Comparison of ENCODE assay signal across 7 cellular contexts in genomic region chrX:119468930-119469635, GRCh38. TPM values are rescaled to one million over a fixed set of nuclear protein-coding genes. Genes with fewer than 3 reads are reported as not detected.
A peak's percentile ranks its signal among the peaks of the same experiment; 100 is the strongest.
DNase-seq lines count a peak whose midpoint lies in the region; ATAC-seq, FAIRE-seq and TF ChIP-seq lines count a peak whose summit lies in the region.

No MANE protein-coding gene starts in this region.

- DNase-seq in GM18507 (ENCODE audit: extremely low spot score, insufficient read length, low read depth) (peak; percentile 46), NCI-H2029 treated with DMSO at 0.1 percent for 48 hours (lab: John Stamatoyannopoulos, UW) (peak; percentile 58), UCSD-AML1 (lab: John Stamatoyannopoulos, UW; ENCODE audit: unreplicated experiment) (peak; percentile 87)

- FAIRE-seq in GM18507 (lab: Jason Lieb, UNC) = peak; percentile 89

- peaks cover 24% of the 10 kb centered on the region for H3K36me3 ChIP-seq in iPS-20b (ENCODE audit: insufficient read depth, low read depth, low read length)

- H3K4me3 Mint-ChIP-seq in brain = peak overlapping the region; percentile 86 to 92 (median 87)

- H3K27ac ChIP-seq in iPS-20b (ENCODE audit: low read length) (peak overlapping the region; percentile 65), skin epidermis (peak overlapping the region; percentile 77 to 97 (median 91))

- H3K36me3 Mint-ChIP-seq in brain = peaks cover 20% of the 10 kb centered on the region

- H3K27me3 Mint-ChIP-seq in brain = no peaks in the 10 kb centered on the region

- no peaks in the 10 kb centered on the region for H3K9me3 ChIP-seq in iPS-20b (ENCODE audit: insufficient read depth, low read depth, low read length)

- peaks cover 6% of the 10 kb centered on the region; the same call in 1 of the 2 replicates for H3K4me1 ChIP-seq in iPS-20b (ENCODE audit: insufficient read depth, low read length)

- H3K9ac ChIP-seq in iPS-20b (ENCODE audit: low read depth, low read length) = peak overlapping the region; percentile 90; the same call in 1 of the 2 replicates

- H3K27ac Mint-ChIP-seq in brain = peak overlapping the region; percentile 57 to 93 (median 87)

- ATAC-seq in HG02943 (IDR thresholded peaks at IDR 0.05; ENCODE audit: low read depth, unreplicated experiment) = peak; percentile 56

- H3K9me3 Mint-ChIP-seq in brain = peaks cover 0 to 9% (median 0%) of the 10 kb centered on the region in 5 experiments

- no peaks in the 10 kb centered on the region for H3K27me3 ChIP-seq in iPS-20b (ENCODE audit: insufficient read depth, low read length)

- peak overlapping the region; percentile 86 for H3K4me3 ChIP-seq in iPS-20b (ENCODE audit: low read length)
- peak overlapping the region; percentile 71 to 87 (median 76) for H3K4me3 ChIP-seq in skin epidermis

- TF ChIP-seq CTCF in brain (conservative IDR thresholded peaks at IDR 0.05) = peak; percentile 61 to 71

- H3K4me1 Mint-ChIP-seq in brain = peaks cover 19% of the 10 kb centered on the region

RNA-seq across cellular contexts. Expression of gene SLC25A5, which starts 0.8 kb away (rescaled TPM):
- 378 TPM for polyA plus RNA-seq in brain (ENCODE audit: insufficient read depth, low read depth, low replicate concordance)

Comparison
In these comparisons a context has a peak if more than half of its experiments do, and no peak if none do; other contexts are left out.
1. Peak in every context shown above with its lines: DNase-seq, ATAC-seq, H3K4me3 ChIP-seq and H3K27ac ChIP-seq.